22 cellular contexts compared by ENCODE assay signal in the genomic region with DNA sequence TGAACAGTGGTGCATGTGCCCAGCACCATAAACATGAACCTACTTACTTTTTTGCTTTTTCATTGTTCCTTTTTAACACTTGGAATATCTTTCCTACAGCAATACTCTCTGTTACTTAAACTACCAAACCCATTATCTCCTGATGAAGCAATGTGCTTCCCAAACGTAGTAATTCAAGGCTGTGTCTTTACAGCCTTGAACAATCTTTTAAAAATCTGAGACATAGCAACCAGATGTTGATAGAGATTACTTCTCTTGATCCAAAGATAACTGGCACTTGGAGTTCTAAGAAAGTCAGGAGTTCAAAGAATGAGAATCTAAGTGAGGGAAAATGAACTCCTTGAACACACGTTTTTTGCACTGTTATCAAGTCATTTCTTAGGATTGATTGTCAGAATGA. TPM values are rescaled to one million over a fixed set of nuclear protein-coding genes. Genes with fewer than 3 reads are reported as not detected.
A peak's percentile ranks its signal among the peaks of the same experiment; 100 is the strongest.
DNase-seq lines count a peak whose midpoint lies in the region; ATAC-seq and TF ChIP-seq lines count a peak whose summit lies in the region.
"Had no signal": no experiment of that assay in that cellular context is flagged by ENCODE, and none has a peak within 500 bp of the region (broad histone marks: within the 10 kb centered on the region; RNA-seq: fewer than 3 reads in every experiment).

No MANE protein-coding gene starts in this region.

- no peaks in the 10 kb centered on the region for H3K36me3 ChIP-seq in colonic mucosa
- H3K36me3 ChIP-seq in mucosa of descending colon (ENCODE audit: low read depth) = no peaks in the 10 kb centered on the region
- H3K36me3 ChIP-seq: BLaER1 had no signal

- H3K9me3 ChIP-seq in colonic mucosa (no peaks in the 10 kb centered on the region), mucosa of descending colon (no peaks in the 10 kb centered on the region)

- no peak overlapping the region for H3K9ac ChIP-seq in colonic mucosa (ENCODE audit: low read depth in 2 of 2, low read length in 2 of 2)
- H3K9ac ChIP-seq: BLaER1 had no signal

- H3K27ac ChIP-seq in colonic mucosa = peak overlapping the region; percentile 37
- H3K27ac ChIP-seq: BLaER1 had no signal

- H3K27me3 Mint-ChIP-seq in HFFc6 (ENCODE audit: insufficient read depth) (no peaks in the 10 kb centered on the region; the same call in 1 of the 2 replicates), progenitor cell of endocrine pancreas (no peaks in the 10 kb centered on the region)

- peaks cover 46% of the 10 kb centered on the region for H3K4me1 Mint-ChIP-seq in HFFc6 (ENCODE audit: low read depth)
- H3K4me1 Mint-ChIP-seq in progenitor cell of endocrine pancreas (ENCODE audit: low read depth) = peaks cover 2% of the 10 kb centered on the region

- H3K9me3 Mint-ChIP-seq in HFFc6 (no peaks in the 10 kb centered on the region), progenitor cell of endocrine pancreas (ENCODE audit: low read depth) (peaks cover 3% of the 10 kb centered on the region)
- H3K9me3 Mint-ChIP-seq: CD8-positive, alpha-beta T cell had no signal

- no peak for TF ChIP-seq CTCF in HFFc6 (IDR thresholded peaks at IDR 0.05)
- no peak for TF ChIP-seq CTCF in colonic mucosa (IDR thresholded peaks at IDR 0.05)
- no peak for TF ChIP-seq CTCF in mucosa of descending colon (IDR thresholded peaks at IDR 0.05)
- no peak for TF ChIP-seq CTCF in progenitor cell of endocrine pancreas (IDR thresholded peaks at IDR 0.05; ENCODE audit: unreplicated experiment)

- no peaks in the 10 kb centered on the region for H3K27me3 ChIP-seq in colonic mucosa
- H3K27me3 ChIP-seq: BLaER1 had no signal

- peaks cover 4% of the 10 kb centered on the region for H3K4me1 ChIP-seq in colonic mucosa
- peaks cover 17% of the 10 kb centered on the region for H3K4me1 ChIP-seq in mucosa of descending colon (ENCODE audit: low read depth)
- H3K4me1 ChIP-seq: BLaER1 had no signal

- H3K4me3 Mint-ChIP-seq in HFFc6 = no peak overlapping the region
- H3K4me3 Mint-ChIP-seq in progenitor cell of endocrine pancreas (ENCODE audit: low read depth) = no peak overlapping the region
- H3K4me3 Mint-ChIP-seq: CD14-positive monocyte; CD8-positive, alpha-beta T cell had no signal

- intact Hi-C loops in colonic mucosa (cut with DNase I) (no loop called here), mucosa of descending colon (cut with DNase I, micrococcal nuclease) (no loop called here)

- peak; percentile 59 for ATAC-seq in mucosa of descending colon
- ATAC-seq: CD8-positive, alpha-beta T cell; GM12878; HCT116; HepG2 had no signal

- no peak overlapping the region for H3K4me3 ChIP-seq in colonic mucosa
- no peak overlapping the region for H3K4me3 ChIP-seq in mucosa of descending colon
- H3K4me3 ChIP-seq: BLaER1, GM12878 had no signal

- DNase-seq in HFFc6 (no peak), colonic mucosa (no peak), mucosa of descending colon (no peak), progenitor cell of endocrine pancreas (ENCODE audit: low spot score, unreplicated experiment) (no peak), HuH-7 (ENCODE audit: low spot score) (no peak), T1000 (lab: John Stamatoyannopoulos, UW) (no peak), Ammon's horn (ENCODE audit: low spot score) (no peak)
- DNase-seq: AML-193; Calu3; CD8-positive, alpha-beta T cell; DMS 273 treated with DMSO at 0.1 percent for 48 hours; DMS53; DND-41; EL; GOT3; H7 had no signal

- 0 out of 2 replicates have a peak overlapping the region, but pooled peaks have one; percentile 26 for H3K27ac Mint-ChIP-seq in HFFc6
- no peak overlapping the region for H3K27ac Mint-ChIP-seq in progenitor cell of endocrine pancreas
- H3K27ac Mint-ChIP-seq: CD8-positive, alpha-beta T cell had no signal

- peaks cover 42% of the 10 kb centered on the region for H3K36me3 Mint-ChIP-seq in HFFc6 (ENCODE audit: low read depth)
- peaks cover 20% of the 10 kb centered on the region for H3K36me3 Mint-ChIP-seq in progenitor cell of endocrine pancreas (ENCODE audit: insufficient read depth)
- H3K36me3 Mint-ChIP-seq: CD14-positive monocyte; CD8-positive, alpha-beta T cell had no signal

RNA-seq across cellular contexts. Expression of a gene that starts 40.4 kb away (rescaled TPM):
- 100 to 1,000 TPM in 3 of 6 experiments, 10 to 100 TPM in 3; 78.8 to 115 (median 94.6) TPM for total RNA-seq in HFFc6 (2021; fragmentation: NEBNext Ultra II Directional; extraction: Animal tissue kit (Norgen Biotek cat#: 25700))
- total RNA-seq in colonic mucosa (100 to 1,000 TPM; 263 to 359 TPM), mucosa of descending colon (100 to 1,000 TPM; 175 to 406 (median 316) TPM), progenitor cell of endocrine pancreas (21.7 and 21.9 TPM in 2 replicates)
- total RNA-seq: CD8-positive, alpha-beta T cell; G401 had no signal
